Comparison of ENCODE assay signal across 7 cellular contexts in genomic region chr4:124401611-124402010, GRCh38.
"Had no signal": no experiment of that assay in that cellular context is flagged by ENCODE, and none has a peak within 500 bp of the region (broad histone marks: within the 10 kb centered on the region; RNA-seq: fewer than 3 reads in every experiment).

No MANE protein-coding gene starts in this region.

- FAIRE-seq: HTR-8/SVneo, K562 had no signal

- H3K4me3 ChIP-seq: GM23248, K562 had no signal

- H3K9ac ChIP-seq: GM23248 had no signal

- H2AFZ ChIP-seq: GM23248 had no signal

- H3K27ac ChIP-seq: GM23248 had no signal

- DNase-seq: GM23248, GOT3, H7, HCEC 1CT, IMR-90 had no signal
